23 cellular contexts compared by ENCODE assay signal in genomic region chr5:136232316-136232715, GRCh38. TPM values are rescaled to one million over a fixed set of nuclear protein-coding genes. Genes with fewer than 3 reads are reported as not detected.
DNase-seq lines count a peak whose midpoint lies in the region; ATAC-seq and TF ChIP-seq lines count a peak whose summit lies in the region.
"Had no signal": no experiment of that assay in that cellular context is flagged by ENCODE, and none has a peak within 500 bp of the region (broad histone marks: within the 10 kb centered on the region; RNA-seq: fewer than 3 reads in every experiment).

No MANE protein-coding gene starts in this region.

- TF ChIP-seq CTCF in transverse colon (IDR thresholded peaks at IDR 0.05), result no peak

- DNase-seq in Ammon's horn (ENCODE audit: low spot score) (no peak), RPMI8226 (no peak), transverse colon (no peak)
- DNase-seq: activated CD4-positive, CD25-positive, alpha-beta regulatory T cell treated with anti-CD3 and anti-CD28 coated beads, Interleukin-2, amount 50 U/mL, for 72 hours; activated naive CD4-positive, alpha-beta T cell; BE2C; hypothalamus; mesenchymal stem cell; NCI-H1694; NCI-H345; SJCRH30; spleen; stimulated activated naive CD4-positive, alpha-beta T cell treated with Interleukin-2 at 50 U/mL for 16 hours; upper lobe of right lung had no signal

- H3K36me3 ChIP-seq in transverse colon, result no peaks in the 10 kb centered on the region
- H3K36me3 ChIP-seq: BE2C, prostate gland, SJCRH30, spleen, upper lobe of right lung had no signal

- in situ Hi-C loops in transverse colon (cut with MboI; ENCODE audit: low pct_ligation_motif_present in 1 of 4, low pct_unique_long_range_greater_than_20kb in 1 of 4, low sequenced_read_pairs in 3 of 4), result no loop called here

- TF ChIP-seq POLR2A in transverse colon (IDR thresholded peaks at IDR 0.05), result no peak

- intact Hi-C loops in transverse colon (cut with DNase I; ENCODE audit: low total_unique reads), result no loop called here

- no peak overlapping the region for H3K4me3 ChIP-seq in transverse colon
- H3K4me3 ChIP-seq: prostate gland, SJCRH30, spleen, upper lobe of right lung had no signal

- TF ChIP-seq EP300 in transverse colon (IDR thresholded peaks at IDR 0.05; ENCODE audit: low read depth), result no peak

- no peaks in the 10 kb centered on the region for H3K27me3 ChIP-seq in transverse colon
- H3K27me3 ChIP-seq: BE2C had no signal

- 67 to 81% methylated on average over 1 to 6 of the region's 6 CpGs for WGBS in transverse colon (ENCODE audit: low coverage in 1 of 2), 2 donors

- no peak overlapping the region for H3K27ac ChIP-seq in transverse colon
- H3K27ac ChIP-seq: prostate gland, SJCRH30, spleen, upper lobe of right lung had no signal

- peak; percentile 85 for ATAC-seq in GM18868 (IDR thresholded peaks at IDR 0.05; ENCODE audit: unreplicated experiment)
- ATAC-seq in GM21717 (IDR thresholded peaks at IDR 0.05; ENCODE audit: unreplicated experiment), result peak; percentile 72
- ATAC-seq in HG02981 (IDR thresholded peaks at IDR 0.05; ENCODE audit: unreplicated experiment), result peak; percentile 57
- ATAC-seq in HG03571 (IDR thresholded peaks at IDR 0.05; ENCODE audit: unreplicated experiment), result peak; percentile 74
- no peak for ATAC-seq in HG03159 (IDR thresholded peaks at IDR 0.05; ENCODE audit: unreplicated experiment)
- ATAC-seq: upper lobe of right lung had no signal

- H3K9me3 ChIP-seq in transverse colon, result no peaks in the 10 kb centered on the region
- H3K9me3 ChIP-seq: BE2C, prostate gland, SJCRH30, spleen, upper lobe of right lung had no signal

- no peaks in the 10 kb centered on the region for H3K4me1 ChIP-seq in transverse colon
- H3K4me1 ChIP-seq: BE2C, prostate gland, SJCRH30, spleen, upper lobe of right lung had no signal

RNA-seq across cellular contexts. Expression of gene SMIM32, which starts 39.4 kb away (rescaled TPM):
- 10 to 100 TPM in 3 of 4 donors, 1 to 10 TPM in 1; 6.4 to 21.6 (median 13.5) TPM for total RNA-seq in transverse colon
- total RNA-seq: fibroblast of villous mesenchyme, M059J, OCI-LY7, upper lobe of right lung had no signal
